ENCODE assay signal across 10 cellular contexts in the genomic region with DNA sequence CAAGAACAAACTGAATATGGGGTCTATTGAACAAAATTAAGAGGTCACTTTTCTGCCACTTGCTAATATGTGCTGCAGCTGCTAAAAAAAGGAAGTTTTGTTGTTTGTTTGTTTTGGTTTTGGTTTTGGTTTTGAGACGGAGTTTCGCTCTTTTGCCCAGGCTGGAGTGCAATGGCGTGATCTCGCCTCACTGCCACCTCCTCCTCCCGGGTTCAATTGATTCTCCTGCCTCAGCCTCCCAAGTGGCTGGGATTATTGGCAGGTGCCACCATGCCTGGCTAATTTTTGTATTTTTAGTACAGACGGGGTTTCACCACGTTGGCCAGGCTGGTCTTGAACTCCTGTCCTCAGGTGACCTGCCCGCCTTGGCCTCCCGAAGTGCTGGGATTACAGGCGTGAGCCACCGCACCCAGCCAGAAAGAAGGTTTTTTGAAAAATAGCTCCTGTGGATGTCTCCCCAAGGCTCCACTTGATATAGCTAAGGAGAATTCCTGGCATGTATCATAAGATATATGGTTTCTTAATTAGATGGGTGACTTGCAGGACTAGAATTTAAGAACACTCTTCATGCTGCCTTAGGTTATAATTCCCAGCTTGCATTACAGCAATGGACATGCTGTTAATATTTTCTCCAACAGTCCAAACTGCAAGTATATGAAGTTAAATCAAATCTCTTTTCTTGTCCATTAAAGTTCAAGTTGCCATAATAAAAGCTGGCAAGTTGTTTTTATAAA.
DNase-seq lines count a peak whose midpoint lies in the region; ATAC-seq and TF ChIP-seq lines count a peak whose summit lies in the region.
"Had no signal": no experiment of that assay in that cellular context is flagged by ENCODE, and none has a peak within 500 bp of the region (broad histone marks: within the 10 kb centered on the region; RNA-seq: fewer than 3 reads in every experiment).

No MANE protein-coding gene starts in this region.

- H3K4me3 ChIP-seq in BLaER1 (no peak overlapping the region), prostate gland (no peak overlapping the region), lower leg skin (ENCODE audit: low read depth, poor library complexity, severe bottlenecking) (no peak overlapping the region)

- H3K4me1 Mint-ChIP-seq in dendritic cell treated with granulocyte-macrophage colony-stimulating factor and Interleukin-4, amounts not matched to agents 40 ng/mL and 50 ng/mL, for 4 days (ENCODE audit: low read depth), result peaks cover 65% of the 10 kb centered on the region

- H3K4me2 ChIP-seq in BLaER1, result peak overlapping the region; percentile 65

- H3K36me3 ChIP-seq in BLaER1, result no peaks in the 10 kb centered on the region
- no peaks in the 10 kb centered on the region for H3K36me3 ChIP-seq in prostate gland

- ATAC-seq in GM19023 (IDR thresholded peaks at IDR 0.05; ENCODE audit: unreplicated experiment) (peak; percentile 64), HG03103 (IDR thresholded peaks at IDR 0.05; ENCODE audit: low read depth, unreplicated experiment) (peak; percentile 63)

- no peaks in the 10 kb centered on the region for H4K20me1 ChIP-seq in BLaER1

- TF ChIP-seq POLR2A in prostate gland (IDR thresholded peaks at IDR 0.05) (no peak), lower leg skin (IDR thresholded peaks at IDR 0.05) (no peak)

- peak overlapping the region; percentile 27; the same call in 1 of the 2 replicates for H3K27ac ChIP-seq in BLaER1
- no peak overlapping the region for H3K27ac ChIP-seq in prostate gland

- H3K36me3 Mint-ChIP-seq in dendritic cell treated with granulocyte-macrophage colony-stimulating factor and Interleukin-4, amounts not matched to agents 40 ng/mL and 50 ng/mL, for 4 days (ENCODE audit: low read depth), result no peaks in the 10 kb centered on the region

- DNase-seq in prostate gland (ENCODE audit: low spot score) (no peak), iPS-NIHi7 (ENCODE audit: extremely low spot score) (no peak), lower leg skin (ENCODE audit: low spot score in 2 of 2) (no peak)
- DNase-seq in activated CD8-positive, alpha-beta memory T cell treated with anti-CD3 and anti-CD28 coated beads, Interleukin-2, amount 50 U/mL, for 48 hours, result no peak
- DNase-seq: KBM-7 had no signal

- peaks cover 19% of the 10 kb centered on the region for H3K4me1 ChIP-seq in BLaER1
- H3K4me1 ChIP-seq in prostate gland (replicated peaks), result no peaks in the 10 kb centered on the region

- H3K9me3 ChIP-seq in BLaER1, result no peaks in the 10 kb centered on the region
- H3K9me3 ChIP-seq in prostate gland, result no peaks in the 10 kb centered on the region

- peak overlapping the region; percentile 56 for H3K4me3 Mint-ChIP-seq in dendritic cell treated with granulocyte-macrophage colony-stimulating factor and Interleukin-4, amounts not matched to agents 40 ng/mL and 50 ng/mL, for 4 days

- no peak overlapping the region for H3K9ac ChIP-seq in BLaER1

- no peaks in the 10 kb centered on the region for H3K27me3 Mint-ChIP-seq in dendritic cell treated with granulocyte-macrophage colony-stimulating factor and Interleukin-4, amounts not matched to agents 40 ng/mL and 50 ng/mL, for 4 days

- H3K27ac Mint-ChIP-seq in dendritic cell treated with granulocyte-macrophage colony-stimulating factor and Interleukin-4, amounts not matched to agents 40 ng/mL and 50 ng/mL, for 4 days, result peak overlapping the region; percentile 89
- H3K27ac Mint-ChIP-seq: T-helper 2 cell treated with Interferon-gamma antibody and Interleukin-4, amounts not matched to agents 5 μg/mL and 100 μg/mL, for 36 hours had no signal

- intact Hi-C loops in dendritic cell treated with granulocyte-macrophage colony-stimulating factor and Interleukin-4, amounts not matched to agents 40 ng/mL and 50 ng/mL, for 4 days (cut with micrococcal nuclease), result no loop called here
- intact Hi-C loops in prostate gland (cut with DNase I) (no loop called here), lower leg skin (cut with DNase I; ENCODE audit: low total_unique reads) (no loop called here)

- WGBS in prostate gland, result 73% methylated on average over 11 of the region's 11 CpGs
- WGBS in lower leg skin, 2 donors, result 68% methylated on average over 11 of the region's 11 CpGs

- TF ChIP-seq CTCF in prostate gland (IDR thresholded peaks at IDR 0.05) (no peak), lower leg skin (IDR thresholded peaks at IDR 0.05) (no peak)

- H3K9me3 Mint-ChIP-seq in dendritic cell treated with granulocyte-macrophage colony-stimulating factor and Interleukin-4, amounts not matched to agents 40 ng/mL and 50 ng/mL, for 4 days, result no peaks in the 10 kb centered on the region

- H3K27me3 ChIP-seq in BLaER1, result no peaks in the 10 kb centered on the region
- no peaks in the 10 kb centered on the region for H3K27me3 ChIP-seq in prostate gland (replicated peaks; ENCODE audit: insufficient read depth)
